8 cellular contexts compared by ENCODE assay signal in genomic region chr10:91901784-91902677, GRCh38. TPM values are rescaled to one million over a fixed set of nuclear protein-coding genes. Genes with fewer than 3 reads are reported as not detected.
DNase-seq lines count a peak whose midpoint lies in the region; ATAC-seq lines count a peak whose summit lies in the region.

No MANE protein-coding gene starts in this region.

- ATAC-seq in HG03442 (IDR thresholded peaks at IDR 0.05; ENCODE audit: unreplicated experiment) = no peak
- ATAC-seq in GM18861 (IDR thresholded peaks at IDR 0.05; ENCODE audit: unreplicated experiment) = no peak

- peaks cover 20 to 27% of the 10 kb centered on the region in 2 donors for H3K4me1 Mint-ChIP-seq in immature natural killer cell

- peaks cover 0 to 3% (median 0%) of the 10 kb centered on the region in 3 donors for H3K27me3 Mint-ChIP-seq in immature natural killer cell (ENCODE audit: low read depth in 3 of 3)

- H3K36me3 Mint-ChIP-seq in immature natural killer cell = no peaks in the 10 kb centered on the region

- DNase-seq in ELR (ENCODE audit: low read depth) (peak; percentile 97), NOMO-1 treated with dmso at 0.1 percent for 144 hours (lab: John Stamatoyannopoulos, UW; ENCODE audit: unreplicated experiment) (peak; percentile 78), immature natural killer cell (peak; percentile 49 to 68 (median 53)), DMS114 treated with DMSO at 0.1 percent for 48 hours (lab: John Stamatoyannopoulos, UW; ENCODE audit: unreplicated experiment) (no peak)
- peak; percentile 9 for DNase-seq in activated effector memory CD4-positive, alpha-beta T cell treated with Interleukin-2 at 50 U/mL for 16 hours
- DNase-seq in stimulated activated CD8-positive, alpha-beta memory T cell treated with anti-CD3 and anti-CD28 coated beads, Interleukin-15, amount 100 ng/mL, for 48 hours (ENCODE audit: low read depth in 2 of 2) = peak; percentile 31 to 33

- H3K4me3 Mint-ChIP-seq in immature natural killer cell = peak overlapping the region; percentile 4 to 66 (median 40)

- H3K27ac Mint-ChIP-seq in immature natural killer cell = peak overlapping the region; percentile 79 to 93 (median 91)

- no peaks in the 10 kb centered on the region for H3K9me3 Mint-ChIP-seq in immature natural killer cell

RNA-seq across cellular contexts. Expression of gene FGFBP3, which starts 7.3 kb away (rescaled TPM):
- polyA plus RNA-seq in immature natural killer cell = 1 to 10 TPM in 2 of 3 donors, under 1 TPM in 1; 0.48 to 3.1 (median 3.1) TPM

RNA-seq across cellular contexts. Expression of gene BTAF1, which starts 21.5 kb away (rescaled TPM):
- 10 to 100 TPM in 1 of 3 donors, 1 to 10 TPM in 2; 2.9 to 12.8 (median 4.7) TPM for polyA plus RNA-seq in immature natural killer cell
